In genomic region chr5:158286827-158287226, GRCh38 we compare ENCODE assay signal across 31 cellular contexts.
"Had no signal": no experiment of that assay in that cellular context is flagged by ENCODE, and none has a peak within 500 bp of the region (broad histone marks: within the 10 kb centered on the region; RNA-seq: fewer than 3 reads in every experiment).

No MANE protein-coding gene starts in this region.

- H3K79me2 ChIP-seq: parathyroid adenoma had no signal

- FAIRE-seq: bronchial epithelial cell, colon, endometrium, frontal cortex, islet of Langerhans, urothelium cell line had no signal

- H3K9me3 Mint-ChIP-seq: activated CD8-positive, alpha-beta T cell treated with anti-CD3 and anti-CD28 coated beads for 36 hours; activated T-cell treated with anti-CD3 and anti-CD28 coated beads, Interleukin-2, amount 50 U/mL, for 72 hours; central memory CD8-positive, alpha-beta T cell; natural killer cell had no signal

- H2AFZ ChIP-seq: parathyroid adenoma had no signal

- H3K4me3 ChIP-seq: left lung, lower lobe of right lung, neural progenitor cell, psoas muscle, right atrium auricular region, smooth muscle cell, transverse colon had no signal

- ATAC-seq: activated CD8-positive, alpha-beta T cell treated with anti-CD3 and anti-CD28 coated beads for 36 hours; activated naive CD4-positive, alpha-beta T cell treated with anti-CD3 and anti-CD28 coated beads, Interleukin-2, amount 50 U/mL, for 72 hours; activated T-cell treated with anti-CD3 and anti-CD28 coated beads, Interleukin-2, amount 50 U/mL, for 72 hours; lower lobe of right lung; natural killer cell; psoas muscle; T-helper 17 cell; WTC11 had no signal

- H3K4me1 Mint-ChIP-seq: central memory CD8-positive, alpha-beta T cell; natural killer cell; T-helper 17 cell had no signal

- H3K4me1 ChIP-seq: left lung, lower lobe of right lung, parathyroid adenoma, psoas muscle, right atrium auricular region had no signal

- H3K27ac Mint-ChIP-seq: activated CD8-positive, alpha-beta T cell treated with anti-CD3 and anti-CD28 coated beads for 36 hours; activated T-cell treated with anti-CD3 and anti-CD28 coated beads, Interleukin-2, amount 50 U/mL, for 72 hours; natural killer cell; T-helper 17 cell; WTC11 had no signal

- DNase-seq: activated CD4-positive, alpha-beta T cell treated with anti-CD3 and anti-CD28 coated beads for 1 hour; activated CD4-positive, alpha-beta T cell treated with anti-CD3 and anti-CD28 coated beads, Interleukin-2, amount 50 U/mL, for 1 hour; activated CD8-positive, alpha-beta T cell treated with anti-CD3 and anti-CD28 coated beads for 36 hours; activated naive CD4-positive, alpha-beta T cell; activated T-cell treated with anti-CD3 and anti-CD28 coated beads, Interleukin-2, amount 50 U/mL, for 72 hours; effector CD8-positive, alpha-beta T cell; left lung; lower lobe of right lung; mesenchymal stem cell; natural killer cell; occipital lobe; psoas muscle; stimulated activated CD4-positive, alpha-beta T cell treated with anti-CD3 and anti-CD28 coated beads, Interleukin-2, amount 100 ng/mL, for 24 hours; stimulated activated naive CD4-positive, alpha-beta T cell; T-helper 17 cell; T1000; transverse colon had no signal

- H3K4me3 Mint-ChIP-seq: activated CD8-positive, alpha-beta T cell treated with anti-CD3 and anti-CD28 coated beads for 36 hours; activated T-cell treated with anti-CD3 and anti-CD28 coated beads, Interleukin-2, amount 50 U/mL, for 72 hours; central memory CD8-positive, alpha-beta T cell; natural killer cell; neural progenitor cell; T-helper 17 cell; WTC11 had no signal

- H3K36me3 Mint-ChIP-seq: activated naive CD4-positive, alpha-beta T cell treated with anti-CD3 and anti-CD28 coated beads, Interleukin-2, amount 50 U/mL, for 72 hours; natural killer cell; neural progenitor cell had no signal

- H3K27me3 Mint-ChIP-seq: activated CD8-positive, alpha-beta T cell treated with anti-CD3 and anti-CD28 coated beads for 36 hours had no signal

- H3K27me3 ChIP-seq: left lung, neural progenitor cell, right atrium auricular region, transverse colon had no signal

- H3K9me3 ChIP-seq: left lung, lower lobe of right lung, right atrium auricular region, transverse colon had no signal

- H3K4me2 ChIP-seq: neural progenitor cell, smooth muscle cell had no signal

- H3K27ac ChIP-seq: epithelial cell of prostate, left lung, lower lobe of right lung, neural progenitor cell, parathyroid adenoma, psoas muscle, right atrium auricular region had no signal

- H3K9ac ChIP-seq: neural progenitor cell, parathyroid adenoma had no signal

- H3K36me3 ChIP-seq: left lung, lower lobe of right lung, neural progenitor cell, right atrium auricular region, transverse colon had no signal
